In genomic region chr1:19329188-19329587, GRCh38 we compare ENCODE assay signal across 18 cellular contexts. TPM values are rescaled to one million over a fixed set of nuclear protein-coding genes. Genes with fewer than 3 reads are reported as not detected.
"Had no signal": no experiment of that assay in that cellular context is flagged by ENCODE, and none has a peak within 500 bp of the region (broad histone marks: within the 10 kb centered on the region; RNA-seq: fewer than 3 reads in every experiment).

No MANE protein-coding gene starts in this region.

- H3K36me3 Mint-ChIP-seq: naive thymus-derived CD4-positive, alpha-beta T cell had no signal

- H3K27me3 Mint-ChIP-seq: naive thymus-derived CD4-positive, alpha-beta T cell had no signal

- H3K4me1 Mint-ChIP-seq: nephron progenitor cell had no signal

- H3K9me3 Mint-ChIP-seq: nephron progenitor cell had no signal

- H3K4me3 Mint-ChIP-seq: nephron progenitor cell had no signal

- ATAC-seq: gastrocnemius medialis; naive thymus-derived CD4-positive, alpha-beta T cell; psoas muscle; sciatic nerve had no signal

- DNase-seq: cortex of kidney; effector memory CD4-positive, alpha-beta T cell; gastrocnemius medialis; islet precursor cell; mammary epithelial cell; naive thymus-derived CD4-positive, alpha-beta T cell; nephron progenitor cell; retina; spleen; stimulated activated CD4-positive, alpha-beta T cell treated with anti-CD3 and anti-CD28 coated beads, Interleukin-15, amount 100 ng/mL, for 24 hours; stimulated activated CD4-positive, alpha-beta T cell treated with anti-CD3 and anti-CD28 coated beads, Interleukin-1b, Interleukin-23, amount 100 ng/mL, for 48 hours; stimulated activated CD4-positive, alpha-beta T cell treated with anti-CD3 and anti-CD28 coated beads, Interleukin-4, amount 100 ng/mL, for 24 hours; stimulated activated naive CD4-positive, alpha-beta T cell; stomach; substantia nigra; transverse colon had no signal

RNA-seq across cellular contexts. Expression of gene AKR7A3, which starts 40.6 kb away (rescaled TPM):
- polyA plus RNA-seq: naive thymus-derived CD4-positive, alpha-beta T cell had no signal
